In the genomic region with DNA sequence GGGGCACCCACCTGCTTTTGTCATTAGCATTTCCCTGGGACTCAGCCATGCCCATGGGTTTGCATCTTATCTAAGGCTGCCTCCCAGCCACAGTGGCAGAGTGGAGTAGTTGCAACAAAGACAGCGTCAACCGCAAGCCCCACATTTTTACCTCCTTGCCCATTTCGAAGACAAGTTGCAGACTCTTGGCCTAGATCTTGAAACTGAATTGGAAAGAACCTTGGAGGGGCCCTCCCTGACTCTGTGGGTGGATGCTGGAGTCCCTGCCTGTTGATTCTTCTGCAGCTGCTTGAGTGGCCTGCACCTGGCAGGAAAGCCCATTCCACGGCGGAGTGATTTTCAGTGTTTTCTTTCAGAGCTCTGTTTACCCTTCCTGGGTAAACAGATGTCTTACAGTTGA, we compare ENCODE assay signal across 14 cellular contexts.
A peak's percentile ranks its signal among the peaks of the same experiment; 100 is the strongest.
DNase-seq lines count a peak whose midpoint lies in the region; ATAC-seq lines count a peak whose summit lies in the region.
"Had no signal": no experiment of that assay in that cellular context is flagged by ENCODE, and none has a peak within 500 bp of the region (broad histone marks: within the 10 kb centered on the region; RNA-seq: fewer than 3 reads in every experiment).

No MANE protein-coding gene starts in this region.

- peak; percentile 13 for DNase-seq in DMS53 treated with DMSO at 0.1 percent for 48 hours (lab: John Stamatoyannopoulos, UW; ENCODE audit: unreplicated experiment)
- DNase-seq in T-helper 17 cell, result no peak
- no peak for DNase-seq in iPS-NIHi11 (ENCODE audit: low spot score)
- DNase-seq in activated gamma-delta T cell treated with Interleukin-2 at 50 U/mL for 16 hours, result no peak
- DNase-seq in GM19238 (ENCODE audit: insufficient read length, low spot score), result no peak
- DNase-seq in cerebellar cortex (ENCODE audit: low spot score), result no peak
- DNase-seq: activated CD8-positive, alpha-beta memory T cell treated with anti-CD3 and anti-CD28 coated beads for 24 hours; NCI-H1048; psoas muscle; stimulated activated CD4-positive, alpha-beta T cell treated with anti-CD3 and anti-CD28 coated beads, Interleukin-1b, Interleukin-23, amount 100 ng/mL, for 48 hours had no signal

- no peak overlapping the region for H3K4me3 Mint-ChIP-seq in T-helper 17 cell
- H3K4me3 Mint-ChIP-seq: stimulated activated naive CD8-positive, alpha-beta T cell treated with anti-CD3 and anti-CD28 coated beads, Interleukin-15, Interleukin-2, amounts not matched to agents 100 ng/mL and 50 ng/mL, for 24 hours had no signal

- H3K27me3 Mint-ChIP-seq in T-helper 17 cell, result peaks cover 34% of the 10 kb centered on the region

- no peaks in the 10 kb centered on the region for H3K36me3 Mint-ChIP-seq in T-helper 17 cell (ENCODE audit: low read depth)

- ATAC-seq in GM18867 (IDR thresholded peaks at IDR 0.05; ENCODE audit: unreplicated experiment) (peak; percentile 50), HG02798 (IDR thresholded peaks at IDR 0.05; ENCODE audit: poor library complexity, unreplicated experiment) (peak; percentile 77), T-helper 17 cell (peak; percentile 63)
- ATAC-seq: mucosa of descending colon, psoas muscle had no signal

- no peaks in the 10 kb centered on the region for H3K4me1 Mint-ChIP-seq in T-helper 17 cell

- H3K9me3 ChIP-seq in T-helper 17 cell (ENCODE audit: control insufficient read depth, low read length, poor library complexity, severe bottlenecking), result no peaks in the 10 kb centered on the region
- H3K9me3 ChIP-seq: mucosa of descending colon, psoas muscle had no signal

- no peak overlapping the region for H3K27ac Mint-ChIP-seq in T-helper 17 cell
- H3K27ac Mint-ChIP-seq: stimulated activated naive CD8-positive, alpha-beta T cell treated with anti-CD3 and anti-CD28 coated beads, Interleukin-15, Interleukin-2, amounts not matched to agents 100 ng/mL and 50 ng/mL, for 24 hours had no signal
